Comparison of ENCODE assay signal across 15 cellular contexts in the genomic region with DNA sequence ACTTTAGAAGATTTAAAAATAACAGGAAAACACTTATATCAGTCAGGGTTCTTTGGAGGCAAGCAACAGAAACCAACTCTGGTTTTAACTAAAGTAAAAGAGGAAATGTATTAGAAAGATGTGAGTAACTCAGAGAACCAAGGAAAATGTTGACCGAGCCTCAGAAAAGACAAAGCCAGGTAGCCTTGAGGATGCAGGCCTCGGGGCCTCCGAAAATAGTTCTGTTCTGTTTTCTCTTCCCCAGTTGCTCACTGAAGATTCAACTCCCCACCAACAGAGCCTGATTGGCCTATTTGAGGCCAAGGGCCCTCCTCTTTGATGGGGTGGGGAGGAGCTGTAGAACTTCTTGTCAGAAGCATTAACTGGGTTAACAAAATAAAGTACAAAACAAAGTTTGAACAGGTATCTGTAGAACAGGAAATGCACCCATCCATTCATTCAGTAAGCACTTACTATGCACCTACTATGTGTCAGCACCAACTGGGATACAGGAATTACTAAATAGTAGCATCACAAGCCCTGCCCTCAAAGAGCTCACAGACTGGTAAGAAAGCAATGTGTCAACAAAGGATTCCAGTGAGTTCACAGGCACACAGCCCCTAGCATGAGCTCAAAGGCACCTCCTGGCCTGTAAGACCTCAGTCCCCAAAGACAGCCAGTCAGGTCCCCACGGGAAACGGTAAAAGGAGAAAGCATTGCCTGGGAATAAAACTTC. TPM values are rescaled to one million over a fixed set of nuclear protein-coding genes. Genes with fewer than 3 reads are reported as not detected.
DNase-seq lines count a peak whose midpoint lies in the region; ATAC-seq, FAIRE-seq and TF ChIP-seq lines count a peak whose summit lies in the region.
"Had no signal": no experiment of that assay in that cellular context is flagged by ENCODE, and none has a peak within 500 bp of the region (broad histone marks: within the 10 kb centered on the region; RNA-seq: fewer than 3 reads in every experiment).

No MANE protein-coding gene starts in this region.

- peak; percentile 23 for DNase-seq in GM18507 (ENCODE audit: extremely low spot score, insufficient read length, low read depth)
- no peak for DNase-seq in H4 (ENCODE audit: low spot score)
- DNase-seq in activated CD8-positive, alpha-beta T cell treated with anti-CD3 and anti-CD28 coated beads, Interleukin-2, amount 10 ng/mL, durations not matched to agents 7 days and 5 days = no peak
- DNase-seq in chondrocyte (ENCODE audit: low spot score) = no peak
- DNase-seq in substantia nigra (lab: John Stamatoyannopoulos, UW) = no peak
- DNase-seq: activated T-cell treated with anti-CD3 and anti-CD28 coated beads for 4 hours; CD4-positive, alpha-beta memory T cell; naive B cell; NCI-H1930 had no signal

- ATAC-seq in GM19463 (IDR thresholded peaks at IDR 0.05; ENCODE audit: unreplicated experiment) = peak; percentile 59
- ATAC-seq in HG02885 (IDR thresholded peaks at IDR 0.05; ENCODE audit: poor library complexity, unreplicated experiment) = peak; percentile 69
- ATAC-seq in HG03575 (IDR thresholded peaks at IDR 0.05; ENCODE audit: extremely low read depth, insufficient number of reproducible peaks, low FRiP score, unreplicated experiment) = peak; percentile 35
- no peak for ATAC-seq in activated CD8-positive, alpha-beta T cell treated with anti-CD3 and anti-CD28 coated beads, Interleukin-2, amount 10 ng/mL, durations not matched to agents 7 days and 5 days
- ATAC-seq: sciatic nerve had no signal

- H3K27ac ChIP-seq in substantia nigra (ENCODE audit: low read depth, low read length, poor library complexity, severe bottlenecking) = no peak overlapping the region
- H3K27ac ChIP-seq: cardiac muscle cell had no signal

- peaks cover 8% of the 10 kb centered on the region for H3K4me1 Mint-ChIP-seq in activated CD8-positive, alpha-beta T cell treated with anti-CD3 and anti-CD28 coated beads, Interleukin-2, amount 10 ng/mL, durations not matched to agents 7 days and 5 days (ENCODE audit: low read depth)
- no peaks in the 10 kb centered on the region for H3K4me1 Mint-ChIP-seq in chondrocyte (ENCODE audit: low read depth)

- POLR2A ChIA-PET in activated CD8-positive, alpha-beta T cell treated with anti-CD3 and anti-CD28 coated beads, Interleukin-2, amount 10 ng/mL, durations not matched to agents 7 days and 5 days (lab: Charles Lee) = no interaction called here

- H3K27ac Mint-ChIP-seq in activated CD8-positive, alpha-beta T cell treated with anti-CD3 and anti-CD28 coated beads, Interleukin-2, amount 10 ng/mL, durations not matched to agents 7 days and 5 days = no peak overlapping the region
- H3K27ac Mint-ChIP-seq in chondrocyte (ENCODE audit: unreplicated experiment) = no peak overlapping the region

- CTCF ChIA-PET in activated CD8-positive, alpha-beta T cell treated with anti-CD3 and anti-CD28 coated beads, Interleukin-2, amount 10 ng/mL, durations not matched to agents 7 days and 5 days (lab: Charles Lee) = interaction anchor here (3.4 kb wide), 1 partner anchor 13 kb away, joined by 10 read pairs; a partner anchor contains a TSS

- no peak for TF ChIP-seq CTCF in chondrocyte (IDR thresholded peaks at IDR 0.05)

- FAIRE-seq in GM18507 (lab: Jason Lieb, UNC) = peak; percentile 50
- FAIRE-seq: islet of Langerhans had no signal

- H3K27me3 Mint-ChIP-seq in activated CD8-positive, alpha-beta T cell treated with anti-CD3 and anti-CD28 coated beads, Interleukin-2, amount 10 ng/mL, durations not matched to agents 7 days and 5 days (ENCODE audit: low read depth) = peaks cover 13% of the 10 kb centered on the region
- no peaks in the 10 kb centered on the region for H3K27me3 Mint-ChIP-seq in chondrocyte (ENCODE audit: low read depth)
- H3K27me3 Mint-ChIP-seq: CD4-positive, alpha-beta memory T cell had no signal

- no peaks in the 10 kb centered on the region for H3K9me3 Mint-ChIP-seq in activated CD8-positive, alpha-beta T cell treated with anti-CD3 and anti-CD28 coated beads, Interleukin-2, amount 10 ng/mL, durations not matched to agents 7 days and 5 days (ENCODE audit: insufficient read depth)
- H3K9me3 Mint-ChIP-seq in chondrocyte (ENCODE audit: low read depth) = no peaks in the 10 kb centered on the region
- H3K9me3 Mint-ChIP-seq: CD4-positive, alpha-beta memory T cell; naive B cell had no signal

- H3K36me3 Mint-ChIP-seq in activated CD8-positive, alpha-beta T cell treated with anti-CD3 and anti-CD28 coated beads, Interleukin-2, amount 10 ng/mL, durations not matched to agents 7 days and 5 days (ENCODE audit: low read depth) = no peaks in the 10 kb centered on the region
- H3K36me3 Mint-ChIP-seq in chondrocyte (ENCODE audit: low read depth) = peaks cover 14% of the 10 kb centered on the region
- H3K36me3 Mint-ChIP-seq: naive B cell had no signal

- H3K4me3 Mint-ChIP-seq in activated CD8-positive, alpha-beta T cell treated with anti-CD3 and anti-CD28 coated beads, Interleukin-2, amount 10 ng/mL, durations not matched to agents 7 days and 5 days = no peak overlapping the region
- no peak overlapping the region for H3K4me3 Mint-ChIP-seq in chondrocyte (ENCODE audit: unreplicated experiment)
- H3K4me3 Mint-ChIP-seq: CD4-positive, alpha-beta memory T cell had no signal

RNA-seq across cellular contexts. Expression of a gene that starts 12.6 kb away (rescaled TPM):
- total RNA-seq in H4 (2014; rRNA removed; shearing (Covaris generic)) = 0.17 TPM in 1 of 2 replicates, not detected in the other
- total RNA-seq in activated CD8-positive, alpha-beta T cell treated with anti-CD3 and anti-CD28 coated beads, Interleukin-2, amount 10 ng/mL, durations not matched to agents 7 days and 5 days = 1 to 10 TPM in 1 of 2 experiments, under 1 TPM in 1; 0.73 to 1.3 TPM
- total RNA-seq in chondrocyte = not detected in 3 replicates
- total RNA-seq: cardiac muscle cell had no signal

RNA-seq across cellular contexts. Expression of a gene that starts 23.2 kb away (rescaled TPM):
- total RNA-seq in H4 (2014; rRNA removed; shearing (Covaris generic)) = 0.14 TPM in 1 of 2 replicates, not detected in the other
- total RNA-seq in activated CD8-positive, alpha-beta T cell treated with anti-CD3 and anti-CD28 coated beads, Interleukin-2, amount 10 ng/mL, durations not matched to agents 7 days and 5 days = not detected
- total RNA-seq in chondrocyte = not detected in 3 replicates
- total RNA-seq: cardiac muscle cell; CD4-positive, alpha-beta memory T cell; sciatic nerve had no signal

RNA-seq across cellular contexts. Expression of a gene that starts 37.1 kb away (rescaled TPM):
- total RNA-seq in H4 (2014; rRNA removed; shearing (Covaris generic)) = not detected in 2 replicates
- total RNA-seq in activated CD8-positive, alpha-beta T cell treated with anti-CD3 and anti-CD28 coated beads, Interleukin-2, amount 10 ng/mL, durations not matched to agents 7 days and 5 days = under 1 TPM; 0.42 to 0.76 TPM
- not detected in 3 replicates for total RNA-seq in chondrocyte
- total RNA-seq: cardiac muscle cell had no signal

RNA-seq across cellular contexts. Expression of a gene that starts 58.5 kb away (rescaled TPM):
- 11.0 and 14.8 TPM in 2 replicates for total RNA-seq in H4 (2014; rRNA removed; shearing (Covaris generic))
- 10 to 100 TPM; 21.9 to 26.5 TPM for total RNA-seq in activated CD8-positive, alpha-beta T cell treated with anti-CD3 and anti-CD28 coated beads, Interleukin-2, amount 10 ng/mL, durations not matched to agents 7 days and 5 days
- 15.4 to 21.3 TPM (median 16.9 TPM) in 3 replicates for total RNA-seq in chondrocyte
